ENCODE assay signal across 31 cellular contexts in the genomic region with DNA sequence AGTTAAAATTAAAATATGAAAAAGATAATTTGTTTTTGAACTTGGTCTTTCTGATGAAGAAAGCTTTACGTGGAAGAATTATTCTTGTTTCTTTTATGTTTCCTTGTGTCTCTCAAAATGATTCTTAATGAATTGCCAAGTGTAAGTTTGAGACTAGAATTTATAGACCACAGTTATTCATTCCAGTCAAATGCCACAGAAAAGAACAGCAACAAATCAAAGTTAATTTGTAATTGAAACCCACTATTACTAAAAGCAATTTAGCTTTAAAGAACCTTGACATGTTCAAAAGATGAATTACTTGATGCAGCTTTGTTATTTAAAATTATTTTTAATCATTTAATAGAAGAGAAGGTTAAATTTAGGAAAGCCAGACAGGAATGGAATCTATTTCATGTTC.
"Had no signal": no experiment of that assay in that cellular context is flagged by ENCODE, and none has a peak within 500 bp of the region (broad histone marks: within the 10 kb centered on the region; RNA-seq: fewer than 3 reads in every experiment).

No MANE protein-coding gene starts in this region.

- H3K79me2 ChIP-seq: parathyroid adenoma had no signal

- H3K27me3 ChIP-seq: neural progenitor cell, ovary, right lobe of liver, sigmoid colon, spleen, stomach, suprapubic skin, testis, tibial artery, transverse colon, upper lobe of right lung, uterus had no signal

- H3K4me2 ChIP-seq: neural progenitor cell, smooth muscle cell had no signal

- H3K9me3 ChIP-seq: ovary, psoas muscle, right lobe of liver, sigmoid colon, stomach, suprapubic skin, testis, tibial artery, transverse colon, upper lobe of right lung, uterus had no signal

- H3K4me1 ChIP-seq: neural progenitor cell, parathyroid adenoma, psoas muscle, right lobe of liver, sigmoid colon, spleen, stomach, suprapubic skin, testis, tibial artery, transverse colon, upper lobe of right lung, uterus had no signal

- H3K36me3 Mint-ChIP-seq: naive thymus-derived CD4-positive, alpha-beta T cell; natural killer cell; neural progenitor cell; stimulated activated effector memory CD8-positive, alpha-beta T cell treated with anti-CD3 and anti-CD28 coated beads, Interleukin-12 subunit alpha, Interleukin-12 subunit beta, amount 100 ng/mL, for 72 hours; stimulated activated naive B cell treated with anti-CD40 and anti-IgM and Interleukin-4, amounts not matched to agents 10 μg/mL and 1 μg/mL and 100 μg/mL, for 72 hours; type B pancreatic cell had no signal

- H3K9me3 Mint-ChIP-seq: nephron; neural progenitor cell; stimulated activated naive CD8-positive, alpha-beta T cell treated with anti-CD3 and anti-CD28 coated beads, Interleukin-15, Interleukin-2, amounts not matched to agents 100 ng/mL and 50 ng/mL, for 24 hours; type B pancreatic cell had no signal

- H3K9ac ChIP-seq: neural progenitor cell, parathyroid adenoma had no signal

- H3K27me3 Mint-ChIP-seq: naive thymus-derived CD4-positive, alpha-beta T cell; progenitor cell of endocrine pancreas; stimulated activated naive B cell treated with anti-CD40 and anti-IgM and Interleukin-4, amounts not matched to agents 10 μg/mL and 1 μg/mL and 100 μg/mL, for 72 hours; stimulated activated naive CD8-positive, alpha-beta T cell treated with anti-CD3 and anti-CD28 coated beads, Interleukin-15, Interleukin-2, amounts not matched to agents 100 ng/mL and 50 ng/mL, for 24 hours; type B pancreatic cell had no signal

- DNase-seq: naive thymus-derived CD4-positive, alpha-beta T cell; natural killer cell; occipital lobe; ovary; posterior cingulate gyrus; psoas muscle; right cardiac atrium; right lobe of liver; sigmoid colon; spleen; stimulated activated CD4-positive, alpha-beta T cell treated with anti-CD3 and anti-CD28 coated beads, Interleukin-15, amount 100 ng/mL, for 24 hours; stimulated activated CD4-positive, alpha-beta T cell treated with anti-CD3 and anti-CD28 coated beads, Interleukin-2, amount 100 ng/mL, for 24 hours; stimulated activated CD4-positive, alpha-beta T cell treated with anti-CD3 and anti-CD28 coated beads, Interleukin-2, amount 100 ng/mL, for 48 hours; stimulated activated CD4-positive, alpha-beta T cell treated with anti-CD3 and anti-CD28 coated beads, Interleukin-4, amount 100 ng/mL, for 24 hours; stimulated activated naive B cell treated with anti-CD40 and anti-IgM and Interleukin-4, amounts not matched to agents 10 μg/mL and 1 μg/mL and 100 μg/mL, for 72 hours; stimulated activated naive CD4-positive, alpha-beta T cell treated with Interleukin-2 at 50 U/mL for 16 hours; stomach; testis; tibial artery; transverse colon; upper lobe of right lung; uterus had no signal

- ATAC-seq: naive thymus-derived CD4-positive, alpha-beta T cell; natural killer cell; psoas muscle; right cardiac atrium; right lobe of liver; stimulated activated effector memory CD8-positive, alpha-beta T cell treated with anti-CD3 and anti-CD28 coated beads, Interleukin-12 subunit alpha, Interleukin-12 subunit beta, amount 100 ng/mL, for 72 hours; stimulated activated naive B cell treated with anti-CD40 and anti-IgM and Interleukin-4, amounts not matched to agents 10 μg/mL and 1 μg/mL and 100 μg/mL, for 72 hours; upper lobe of right lung had no signal

- H3K27ac Mint-ChIP-seq: naive thymus-derived CD4-positive, alpha-beta T cell; natural killer cell; nephron; neural progenitor cell; progenitor cell of endocrine pancreas; stimulated activated effector memory CD8-positive, alpha-beta T cell treated with anti-CD3 and anti-CD28 coated beads, Interleukin-12 subunit alpha, Interleukin-12 subunit beta, amount 100 ng/mL, for 72 hours; stimulated activated naive B cell treated with anti-CD40 and anti-IgM and Interleukin-4, amounts not matched to agents 10 μg/mL and 1 μg/mL and 100 μg/mL, for 72 hours; stimulated activated naive CD8-positive, alpha-beta T cell treated with anti-CD3 and anti-CD28 coated beads, Interleukin-15, Interleukin-2, amounts not matched to agents 100 ng/mL and 50 ng/mL, for 24 hours; type B pancreatic cell had no signal

- H3K27ac ChIP-seq: neural progenitor cell, ovary, parathyroid adenoma, psoas muscle, right lobe of liver, sigmoid colon, spleen, stomach, suprapubic skin, testis, tibial artery, transverse colon, upper lobe of right lung, uterus had no signal

- H3K4me3 Mint-ChIP-seq: naive thymus-derived CD4-positive, alpha-beta T cell; natural killer cell; nephron; neural progenitor cell; stimulated activated effector memory CD8-positive, alpha-beta T cell treated with anti-CD3 and anti-CD28 coated beads, Interleukin-12 subunit alpha, Interleukin-12 subunit beta, amount 100 ng/mL, for 72 hours; stimulated activated naive B cell treated with anti-CD40 and anti-IgM and Interleukin-4, amounts not matched to agents 10 μg/mL and 1 μg/mL and 100 μg/mL, for 72 hours; stimulated activated naive CD8-positive, alpha-beta T cell treated with anti-CD3 and anti-CD28 coated beads, Interleukin-15, Interleukin-2, amounts not matched to agents 100 ng/mL and 50 ng/mL, for 24 hours; type B pancreatic cell had no signal

- H3K36me3 ChIP-seq: neural progenitor cell, ovary, right lobe of liver, sigmoid colon, spleen, stomach, suprapubic skin, tibial artery, transverse colon, upper lobe of right lung, uterus had no signal

- H3K4me1 Mint-ChIP-seq: naive thymus-derived CD4-positive, alpha-beta T cell; natural killer cell; nephron; neural progenitor cell; stimulated activated effector memory CD8-positive, alpha-beta T cell treated with anti-CD3 and anti-CD28 coated beads, Interleukin-12 subunit alpha, Interleukin-12 subunit beta, amount 100 ng/mL, for 72 hours; stimulated activated naive B cell treated with anti-CD40 and anti-IgM and Interleukin-4, amounts not matched to agents 10 μg/mL and 1 μg/mL and 100 μg/mL, for 72 hours had no signal

- H3K4me3 ChIP-seq: neural progenitor cell, ovary, psoas muscle, right lobe of liver, sigmoid colon, smooth muscle cell, spleen, stomach, suprapubic skin, testis, tibial artery, transverse colon, upper lobe of right lung, uterus had no signal

- H2AFZ ChIP-seq: neural progenitor cell, parathyroid adenoma had no signal
